In the genomic region with DNA sequence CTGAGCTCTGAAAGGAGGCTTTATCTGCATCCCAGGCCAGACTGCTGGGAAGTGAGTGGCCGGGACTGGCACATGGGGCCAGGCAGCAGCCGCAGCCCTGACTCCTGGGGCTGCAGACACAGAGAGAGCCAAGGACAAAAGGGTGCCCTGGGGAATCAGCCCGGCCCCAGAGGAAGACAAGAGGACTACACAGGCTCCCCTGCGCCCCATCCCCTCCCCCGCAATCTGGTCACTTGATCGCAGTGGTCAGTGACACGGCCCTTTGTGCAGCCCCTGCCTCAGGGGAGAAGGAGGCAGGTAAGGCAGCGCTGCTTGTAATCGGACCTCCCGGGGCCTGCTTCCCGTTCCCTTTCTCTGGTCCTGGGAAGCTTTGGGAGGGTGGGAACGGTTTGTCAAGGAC, we compare ENCODE assay signal across 2 cellular contexts.
TF ChIP-seq lines count a peak whose summit lies in the region.

No MANE protein-coding gene starts in this region.

TF ChIP-seq in HepG2, 621 proteins besides CTCF, POLR2A, EP300 and RAD21:
- TF ChIP-seq ZC3H13 (CRISPR knock-in tag; IDR thresholded peaks at IDR 0.05), result no peak
- TF ChIP-seq ZFP62 (CRISPR knock-in tag; IDR thresholded peaks at IDR 0.05), result no peak
- no peak for TF ChIP-seq NCOR1 (IDR thresholded peaks at IDR 0.05; ENCODE audit: borderline replicate concordance, low read length)
- no peak for TF ChIP-seq SRF (IDR thresholded peaks at IDR 0.05; ENCODE audit: low read depth, low read length)
- no peak for TF ChIP-seq SKI (IDR thresholded peaks at IDR 0.05; ENCODE audit: partially characterized antibody)
- no peak for TF ChIP-seq ZMAT3 (CRISPR knock-in tag; conservative IDR thresholded peaks at IDR 0.05)
- TF ChIP-seq, protein P1, sequence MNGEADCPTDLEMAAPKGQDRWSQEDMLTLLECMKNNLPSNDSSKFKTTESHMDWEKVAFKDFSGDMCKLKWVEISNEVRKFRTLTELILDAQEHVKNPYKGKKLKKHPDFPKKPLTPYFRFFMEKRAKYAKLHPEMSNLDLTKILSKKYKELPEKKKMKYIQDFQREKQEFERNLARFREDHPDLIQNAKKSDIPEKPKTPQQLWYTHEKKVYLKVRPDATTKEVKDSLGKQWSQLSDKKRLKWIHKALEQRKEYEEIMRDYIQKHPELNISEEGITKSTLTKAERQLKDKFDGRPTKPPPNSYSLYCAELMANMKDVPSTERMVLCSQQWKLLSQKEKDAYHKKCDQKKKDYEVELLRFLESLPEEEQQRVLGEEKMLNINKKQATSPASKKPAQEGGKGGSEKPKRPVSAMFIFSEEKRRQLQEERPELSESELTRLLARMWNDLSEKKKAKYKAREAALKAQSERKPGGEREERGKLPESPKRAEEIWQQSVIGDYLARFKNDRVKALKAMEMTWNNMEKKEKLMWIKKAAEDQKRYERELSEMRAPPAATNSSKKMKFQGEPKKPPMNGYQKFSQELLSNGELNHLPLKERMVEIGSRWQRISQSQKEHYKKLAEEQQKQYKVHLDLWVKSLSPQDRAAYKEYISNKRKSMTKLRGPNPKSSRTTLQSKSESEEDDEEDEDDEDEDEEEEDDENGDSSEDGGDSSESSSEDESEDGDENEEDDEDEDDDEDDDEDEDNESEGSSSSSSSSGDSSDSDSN (CRISPR knock-in tag; IDR thresholded peaks at IDR 0.05), result no peak
- TF ChIP-seq, protein P2, sequence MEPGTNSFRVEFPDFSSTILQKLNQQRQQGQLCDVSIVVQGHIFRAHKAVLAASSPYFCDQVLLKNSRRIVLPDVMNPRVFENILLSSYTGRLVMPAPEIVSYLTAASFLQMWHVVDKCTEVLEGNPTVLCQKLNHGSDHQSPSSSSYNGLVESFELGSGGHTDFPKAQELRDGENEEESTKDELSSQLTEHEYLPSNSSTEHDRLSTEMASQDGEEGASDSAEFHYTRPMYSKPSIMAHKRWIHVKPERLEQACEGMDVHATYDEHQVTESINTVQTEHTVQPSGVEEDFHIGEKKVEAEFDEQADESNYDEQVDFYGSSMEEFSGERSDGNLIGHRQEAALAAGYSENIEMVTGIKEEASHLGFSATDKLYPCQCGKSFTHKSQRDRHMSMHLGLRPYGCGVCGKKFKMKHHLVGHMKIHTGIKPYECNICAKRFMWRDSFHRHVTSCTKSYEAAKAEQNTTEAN (CRISPR knock-in tag; conservative IDR thresholded peaks at IDR 0.05), result no peak
- no peak for TF ChIP-seq DNMT3B (CRISPR knock-in tag; conservative IDR thresholded peaks at IDR 0.05)
- TF ChIP-seq, protein P3, sequence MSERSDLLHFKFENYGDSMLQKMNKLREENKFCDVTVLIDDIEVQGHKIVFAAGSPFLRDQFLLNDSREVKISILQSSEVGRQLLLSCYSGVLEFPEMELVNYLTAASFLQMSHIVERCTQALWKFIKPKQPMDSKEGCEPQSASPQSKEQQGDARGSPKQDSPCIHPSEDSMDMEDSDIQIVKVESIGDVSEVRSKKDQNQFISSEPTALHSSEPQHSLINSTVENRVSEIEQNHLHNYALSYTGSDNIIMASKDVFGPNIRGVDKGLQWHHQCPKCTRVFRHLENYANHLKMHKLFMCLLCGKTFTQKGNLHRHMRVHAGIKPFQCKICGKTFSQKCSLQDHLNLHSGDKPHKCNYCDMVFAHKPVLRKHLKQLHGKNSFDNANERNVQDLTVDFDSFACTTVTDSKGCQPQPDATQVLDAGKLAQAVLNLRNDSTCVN (CRISPR knock-in tag; IDR thresholded peaks at IDR 0.05; ENCODE audit: borderline replicate concordance), result no peak
- no peak for TF ChIP-seq PHF20 (CRISPR knock-in tag; IDR thresholded peaks at IDR 0.05)
- TF ChIP-seq ZNF775 (CRISPR knock-in tag; IDR thresholded peaks at IDR 0.05; ENCODE audit: borderline replicate concordance), result no peak
- no peak for TF ChIP-seq PCBP2 (optimal IDR thresholded peaks at IDR 0.05; ENCODE audit: low read depth, low read length, poor library complexity, severe bottlenecking)
- no peak for TF ChIP-seq MIER3 (CRISPR knock-in tag; IDR thresholded peaks at IDR 0.05; ENCODE audit: borderline replicate concordance)

TF ChIP-seq in K562, 482 proteins besides CTCF, POLR2A, EP300 and RAD21:
- TF ChIP-seq DACH1 (IDR thresholded peaks at IDR 0.05; ENCODE audit: partially characterized antibody) (no peak), KLF16 (IDR thresholded peaks at IDR 0.05) (no peak), BRD9 (IDR thresholded peaks at IDR 0.05; ENCODE audit: low read depth, partially characterized antibody) (no peak), CHCHD3 (CRISPR knock-in tag; IDR thresholded peaks at IDR 0.05) (no peak), STAT5A (IDR thresholded peaks at IDR 0.05; ENCODE audit: borderline replicate concordance, low read length) (no peak), JUNB (CRISPR knock-in tag; conservative IDR thresholded peaks at IDR 0.05) (no peak), ZKSCAN3 (CRISPR knock-in tag; IDR thresholded peaks at IDR 0.05) (no peak), KDM5B (IDR thresholded peaks at IDR 0.05; ENCODE audit: insufficient replicate concordance, low read depth, low read length) (no peak), ZNF143 (CRISPR knock-in tag; IDR thresholded peaks at IDR 0.05) (no peak), JUND (IDR thresholded peaks at IDR 0.05; ENCODE audit: borderline replicate concordance, low read depth, low read length) (no peak), JUND (tag; IDR thresholded peaks at IDR 0.05; ENCODE audit: borderline replicate concordance, low read depth, low read length) (no peak), ARHGAP35 (IDR thresholded peaks at IDR 0.05; ENCODE audit: partially characterized antibody) (no peak)
- TF ChIP-seq, protein P4, sequence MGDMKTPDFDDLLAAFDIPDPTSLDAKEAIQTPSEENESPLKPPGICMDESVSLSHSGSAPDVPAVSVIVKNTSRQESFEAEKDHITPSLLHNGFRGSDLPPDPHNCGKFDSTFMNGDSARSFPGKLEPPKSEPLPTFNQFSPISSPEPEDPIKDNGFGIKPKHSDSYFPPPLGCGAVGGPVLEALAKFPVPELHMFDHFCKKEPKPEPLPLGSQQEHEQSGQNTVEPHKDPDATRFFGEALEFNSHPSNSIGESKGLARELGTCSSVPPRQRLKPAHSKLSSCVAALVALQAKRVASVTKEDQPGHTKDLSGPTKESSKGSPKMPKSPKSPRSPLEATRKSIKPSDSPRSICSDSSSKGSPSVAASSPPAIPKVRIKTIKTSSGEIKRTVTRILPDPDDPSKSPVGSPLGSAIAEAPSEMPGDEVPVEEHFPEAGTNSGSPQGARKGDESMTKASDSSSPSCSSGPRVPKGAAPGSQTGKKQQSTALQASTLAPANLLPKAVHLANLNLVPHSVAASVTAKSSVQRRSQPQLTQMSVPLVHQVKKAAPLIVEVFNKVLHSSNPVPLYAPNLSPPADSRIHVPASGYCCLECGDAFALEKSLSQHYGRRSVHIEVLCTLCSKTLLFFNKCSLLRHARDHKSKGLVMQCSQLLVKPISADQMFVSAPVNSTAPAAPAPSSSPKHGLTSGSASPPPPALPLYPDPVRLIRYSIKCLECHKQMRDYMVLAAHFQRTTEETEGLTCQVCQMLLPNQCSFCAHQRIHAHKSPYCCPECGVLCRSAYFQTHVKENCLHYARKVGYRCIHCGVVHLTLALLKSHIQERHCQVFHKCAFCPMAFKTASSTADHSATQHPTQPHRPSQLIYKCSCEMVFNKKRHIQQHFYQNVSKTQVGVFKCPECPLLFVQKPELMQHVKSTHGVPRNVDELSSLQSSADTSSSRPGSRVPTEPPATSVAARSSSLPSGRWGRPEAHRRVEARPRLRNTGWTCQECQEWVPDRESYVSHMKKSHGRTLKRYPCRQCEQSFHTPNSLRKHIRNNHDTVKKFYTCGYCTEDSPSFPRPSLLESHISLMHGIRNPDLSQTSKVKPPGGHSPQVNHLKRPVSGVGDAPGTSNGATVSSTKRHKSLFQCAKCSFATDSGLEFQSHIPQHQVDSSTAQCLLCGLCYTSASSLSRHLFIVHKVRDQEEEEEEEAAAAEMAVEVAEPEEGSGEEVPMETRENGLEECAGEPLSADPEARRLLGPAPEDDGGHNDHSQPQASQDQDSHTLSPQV (IDR thresholded peaks at IDR 0.05), result no peak
- TF ChIP-seq, protein P5, sequence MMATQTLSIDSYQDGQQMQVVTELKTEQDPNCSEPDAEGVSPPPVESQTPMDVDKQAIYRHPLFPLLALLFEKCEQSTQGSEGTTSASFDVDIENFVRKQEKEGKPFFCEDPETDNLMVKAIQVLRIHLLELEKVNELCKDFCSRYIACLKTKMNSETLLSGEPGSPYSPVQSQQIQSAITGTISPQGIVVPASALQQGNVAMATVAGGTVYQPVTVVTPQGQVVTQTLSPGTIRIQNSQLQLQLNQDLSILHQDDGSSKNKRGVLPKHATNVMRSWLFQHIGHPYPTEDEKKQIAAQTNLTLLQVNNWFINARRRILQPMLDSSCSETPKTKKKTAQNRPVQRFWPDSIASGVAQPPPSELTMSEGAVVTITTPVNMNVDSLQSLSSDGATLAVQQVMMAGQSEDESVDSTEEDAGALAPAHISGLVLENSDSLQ (IDR thresholded peaks at IDR 0.05), result no peak
- TF ChIP-seq, protein P6, sequence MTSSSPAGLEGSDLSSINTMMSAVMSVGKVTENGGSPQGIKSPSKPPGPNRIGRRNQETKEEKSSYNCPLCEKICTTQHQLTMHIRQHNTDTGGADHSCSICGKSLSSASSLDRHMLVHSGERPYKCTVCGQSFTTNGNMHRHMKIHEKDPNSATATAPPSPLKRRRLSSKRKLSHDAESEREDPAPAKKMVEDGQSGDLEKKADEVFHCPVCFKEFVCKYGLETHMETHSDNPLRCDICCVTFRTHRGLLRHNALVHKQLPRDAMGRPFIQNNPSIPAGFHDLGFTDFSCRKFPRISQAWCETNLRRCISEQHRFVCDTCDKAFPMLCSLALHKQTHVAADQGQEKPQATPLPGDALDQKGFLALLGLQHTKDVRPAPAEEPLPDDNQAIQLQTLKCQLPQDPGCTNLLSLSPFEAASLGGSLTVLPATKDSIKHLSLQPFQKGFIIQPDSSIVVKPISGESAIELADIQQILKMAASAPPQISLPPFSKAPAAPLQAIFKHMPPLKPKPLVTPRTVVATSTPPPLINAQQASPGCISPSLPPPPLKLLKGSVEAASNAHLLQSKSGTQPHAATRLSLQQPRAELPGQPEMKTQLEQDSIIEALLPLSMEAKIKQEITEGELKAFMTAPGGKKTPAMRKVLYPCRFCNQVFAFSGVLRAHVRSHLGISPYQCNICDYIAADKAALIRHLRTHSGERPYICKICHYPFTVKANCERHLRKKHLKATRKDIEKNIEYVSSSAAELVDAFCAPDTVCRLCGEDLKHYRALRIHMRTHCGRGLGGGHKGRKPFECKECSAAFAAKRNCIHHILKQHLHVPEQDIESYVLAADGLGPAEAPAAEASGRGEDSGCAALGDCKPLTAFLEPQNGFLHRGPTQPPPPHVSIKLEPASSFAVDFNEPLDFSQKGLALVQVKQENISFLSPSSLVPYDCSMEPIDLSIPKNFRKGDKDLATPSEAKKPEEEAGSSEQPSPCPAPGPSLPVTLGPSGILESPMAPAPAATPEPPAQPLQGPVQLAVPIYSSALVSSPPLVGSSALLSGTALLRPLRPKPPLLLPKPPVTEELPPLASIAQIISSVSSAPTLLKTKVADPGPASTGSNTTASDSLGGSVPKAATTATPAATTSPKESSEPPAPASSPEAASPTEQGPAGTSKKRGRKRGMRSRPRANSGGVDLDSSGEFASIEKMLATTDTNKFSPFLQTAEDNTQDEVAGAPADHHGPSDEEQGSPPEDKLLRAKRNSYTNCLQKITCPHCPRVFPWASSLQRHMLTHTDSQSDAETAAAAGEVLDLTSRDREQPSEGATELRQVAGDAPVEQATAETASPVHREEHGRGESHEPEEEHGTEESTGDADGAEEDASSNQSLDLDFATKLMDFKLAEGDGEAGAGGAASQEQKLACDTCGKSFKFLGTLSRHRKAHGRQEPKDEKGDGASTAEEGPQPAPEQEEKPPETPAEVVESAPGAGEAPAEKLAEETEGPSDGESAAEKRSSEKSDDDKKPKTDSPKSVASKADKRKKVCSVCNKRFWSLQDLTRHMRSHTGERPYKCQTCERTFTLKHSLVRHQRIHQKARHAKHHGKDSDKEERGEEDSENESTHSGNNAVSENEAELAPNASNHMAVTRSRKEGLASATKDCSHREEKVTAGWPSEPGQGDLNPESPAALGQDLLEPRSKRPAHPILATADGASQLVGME (CRISPR knock-in tag; IDR thresholded peaks at IDR 0.05), result no peak
